ENCODE assay signal across 24 cellular contexts in genomic region chr5:169128679-169129078, GRCh38.
DNase-seq lines count a peak whose midpoint lies in the region; ATAC-seq and TF ChIP-seq lines count a peak whose summit lies in the region.
"Had no signal": no experiment of that assay in that cellular context is flagged by ENCODE, and none has a peak within 500 bp of the region (broad histone marks: within the 10 kb centered on the region; RNA-seq: fewer than 3 reads in every experiment).

No MANE protein-coding gene starts in this region.

- H3K79me2 ChIP-seq in neural progenitor cell (ENCODE audit: low read depth): no peaks in the 10 kb centered on the region

- H3K4me1 ChIP-seq in right atrium auricular region: no peaks in the 10 kb centered on the region
- H3K4me1 ChIP-seq in heart left ventricle: peaks cover 0 to 21% (median 1%) of the 10 kb centered on the region in 12 donors
- H3K4me1 ChIP-seq in left ventricle myocardium inferior: peaks cover 20% of the 10 kb centered on the region
- peaks cover 25% of the 10 kb centered on the region for H3K4me1 ChIP-seq in neural progenitor cell
- H3K4me1 ChIP-seq: BLaER1 treated with 17β-estradiol and CSF1 and Interleukin-3, amounts not matched to agents 10 nM and 100 nM had no signal

- intact Hi-C loops in Right ventricle myocardium superior (cut with DNase I): no loop called here
- intact Hi-C loops in heart left ventricle (cut with DNase I): no loop called here
- intact Hi-C loops in left ventricle myocardium inferior (cut with micrococcal nuclease): no loop called here

- peaks cover under 1% of the 10 kb centered on the region for H3K9me3 Mint-ChIP-seq in neural progenitor cell
- H3K9me3 Mint-ChIP-seq: CD14-positive monocyte; CD4-positive, alpha-beta T cell; CD8-positive, alpha-beta memory T cell had no signal

- no peak overlapping the region for H3K4me3 ChIP-seq in right atrium auricular region
- H3K4me3 ChIP-seq in heart left ventricle: no peak overlapping the region
- no peak overlapping the region for H3K4me3 ChIP-seq in left ventricle myocardium inferior
- no peak overlapping the region for H3K4me3 ChIP-seq in neural progenitor cell
- H3K4me3 ChIP-seq: A549; BLaER1 treated with 17β-estradiol and CSF1 and Interleukin-3, amounts not matched to agents 10 nM and 100 nM; HAP-1 had no signal

- TF ChIP-seq POLR2A in heart left ventricle (IDR thresholded peaks at IDR 0.05): no peak

- H3K27me3 ChIP-seq in right atrium auricular region (no peaks in the 10 kb centered on the region), heart left ventricle (no peaks in the 10 kb centered on the region), left ventricle myocardium inferior (ENCODE audit: low read depth) (no peaks in the 10 kb centered on the region), neural progenitor cell (no peaks in the 10 kb centered on the region)
- H3K27me3 ChIP-seq: BE2C; BLaER1 treated with 17β-estradiol and CSF1 and Interleukin-3, amounts not matched to agents 10 nM and 100 nM had no signal

- no peak for TF ChIP-seq CTCF in right atrium auricular region (IDR thresholded peaks at IDR 0.05)
- TF ChIP-seq CTCF in heart left ventricle (IDR thresholded peaks at IDR 0.05): no peak
- no peak for TF ChIP-seq CTCF in left ventricle myocardium inferior (IDR thresholded peaks at IDR 0.05; ENCODE audit: borderline replicate concordance)
- TF ChIP-seq CTCF in neural progenitor cell (IDR thresholded peaks at IDR 0.05): no peak

- H3K27ac Mint-ChIP-seq in neural progenitor cell: peak overlapping the region; percentile 19
- H3K27ac Mint-ChIP-seq: CD4-positive, alpha-beta T cell; CD8-positive, alpha-beta memory T cell; HFFc6 had no signal

- no peaks in the 10 kb centered on the region for H3K36me3 ChIP-seq in right atrium auricular region
- H3K36me3 ChIP-seq in heart left ventricle: no peaks in the 10 kb centered on the region
- no peaks in the 10 kb centered on the region for H3K36me3 ChIP-seq in left ventricle myocardium inferior
- H3K36me3 ChIP-seq in neural progenitor cell: no peaks in the 10 kb centered on the region
- H3K36me3 ChIP-seq: BE2C; BLaER1 treated with 17β-estradiol and CSF1 and Interleukin-3, amounts not matched to agents 10 nM and 100 nM; HAP-1 had no signal

- no peaks in the 10 kb centered on the region for H3K9me3 ChIP-seq in right atrium auricular region
- peaks cover 0 to 2% (median 0%) of the 10 kb centered on the region in 12 donors for H3K9me3 ChIP-seq in heart left ventricle
- H3K9me3 ChIP-seq in left ventricle myocardium inferior (replicated peaks): no peaks in the 10 kb centered on the region
- H3K9me3 ChIP-seq in neural progenitor cell (ENCODE audit: low read depth): no peaks in the 10 kb centered on the region
- H3K9me3 ChIP-seq: A549, BE2C, HAP-1 had no signal

- peak; percentile 81 for ATAC-seq in Right ventricle myocardium superior (ENCODE audit: poor library complexity)
- ATAC-seq in heart left ventricle: peak; percentile 42 to 88 (median 88)
- ATAC-seq: A549 had no signal

- H3K4me2 ChIP-seq in neural progenitor cell: no peak overlapping the region
- H3K4me2 ChIP-seq: A549; BLaER1 treated with 17β-estradiol and CSF1 and Interleukin-3, amounts not matched to agents 10 nM and 100 nM had no signal

- no peak overlapping the region for H2AFZ ChIP-seq in neural progenitor cell (replicated peaks)

- H3K27ac ChIP-seq in right atrium auricular region (no peak overlapping the region), heart left ventricle (peak overlapping the region in 1 of 12 donors; percentile 40), left ventricle myocardium inferior (replicated peaks) (no peak overlapping the region), neural progenitor cell (no peak overlapping the region)
- H3K27ac ChIP-seq: A549; BLaER1 treated with 17β-estradiol and CSF1 and Interleukin-3, amounts not matched to agents 10 nM and 100 nM had no signal

- no peak overlapping the region for H3K9ac ChIP-seq in neural progenitor cell
- H3K9ac ChIP-seq: BLaER1 treated with 17β-estradiol and CSF1 and Interleukin-3, amounts not matched to agents 10 nM and 100 nM had no signal

- no peaks in the 10 kb centered on the region for H3F3A ChIP-seq in neural progenitor cell (ENCODE audit: low read depth)

- no peak overlapping the region for H3K4me3 Mint-ChIP-seq in neural progenitor cell
- H3K4me3 Mint-ChIP-seq: CD14-positive monocyte; CD4-positive, alpha-beta T cell; CD8-positive, alpha-beta memory T cell; HFFc6 had no signal

- no peaks in the 10 kb centered on the region for H3K36me3 Mint-ChIP-seq in neural progenitor cell
- H3K36me3 Mint-ChIP-seq: CD14-positive monocyte; CD8-positive, alpha-beta memory T cell had no signal

- no peaks in the 10 kb centered on the region for H3K27me3 Mint-ChIP-seq in neural progenitor cell (ENCODE audit: insufficient read depth, low read depth)
- H3K27me3 Mint-ChIP-seq: CD4-positive, alpha-beta T cell had no signal

- no peaks in the 10 kb centered on the region for H4K20me1 ChIP-seq in neural progenitor cell (ENCODE audit: low read depth)
- H4K20me1 ChIP-seq: BLaER1 treated with 17β-estradiol and CSF1 and Interleukin-3, amounts not matched to agents 10 nM and 100 nM had no signal

- peak; percentile 41 for DNase-seq in Right ventricle myocardium superior
- no peak for DNase-seq in right atrium auricular region (ENCODE audit: low spot score)
- DNase-seq in heart left ventricle: peak in 2 of 5 donors; percentile 33 to 49
- peak; percentile 23 for DNase-seq in left ventricle myocardium inferior
- DNase-seq in neural progenitor cell (ENCODE audit: low spot score): no peak
- DNase-seq in GM03348 (ENCODE audit: low spot score): no peak
- no peak for DNase-seq in NCI-H345 treated with DMSO at 0.1 percent for 48 hours (lab: John Stamatoyannopoulos, UW; ENCODE audit: unreplicated experiment)
- DNase-seq in NCI-H2107 (lab: John Stamatoyannopoulos, UW): no peak
- DNase-seq: 8988T; ACHN; AML-193; BE2C; CD4-positive, alpha-beta T cell; CD8-positive, alpha-beta memory T cell; DMS 273 treated with DMSO at 0.1 percent for 48 hours; DMS79; EL; GDM1; GOT3; HFFc6 had no signal

- 54 to 68% (median 59%) methylated on average over 9 of the region's 9 CpGs for WGBS in heart left ventricle, 4 donors

- H3K4me1 Mint-ChIP-seq in neural progenitor cell: peaks cover 23% of the 10 kb centered on the region
- H3K4me1 Mint-ChIP-seq: CD14-positive monocyte; CD8-positive, alpha-beta memory T cell had no signal

Comparison
In these comparisons a context has a peak if more than half of its experiments do, and no peak if none do; other contexts are left out.
1. DNase-seq: peak in Right ventricle myocardium superior (single experiment) and left ventricle myocardium inferior (single experiment); none in right atrium auricular region (single experiment), neural progenitor cell (single experiment), GM03348 (single experiment), NCI-H345 treated with DMSO at 0.1 percent for 48 hours (single experiment) and NCI-H2107 (single experiment).